11 cellular contexts compared by ENCODE assay signal in genomic region chr4:168551945-168552695, GRCh38. TPM values are rescaled to one million over a fixed set of nuclear protein-coding genes. Genes with fewer than 3 reads are reported as not detected.
DNase-seq lines count a peak whose midpoint lies in the region; ATAC-seq and TF ChIP-seq lines count a peak whose summit lies in the region.
"Had no signal": no experiment of that assay in that cellular context is flagged by ENCODE, and none has a peak within 500 bp of the region (broad histone marks: within the 10 kb centered on the region; RNA-seq: fewer than 3 reads in every experiment).

No MANE protein-coding gene starts in this region.

- no peaks in the 10 kb centered on the region for H3K9me3 ChIP-seq in A673 (ENCODE audit: low read depth, low read length, poor library complexity, severe bottlenecking)

- CTCF ChIA-PET in A673 (lab: Charles Lee): no interaction called here

- no peak overlapping the region for H3K4me3 ChIP-seq in A673 (ENCODE audit: low read depth, low read length, poor library complexity, severe bottlenecking)
- no peak overlapping the region for H3K4me3 ChIP-seq in epithelial cell of proximal tubule (ENCODE audit: low read depth, low read length)
- H3K4me3 ChIP-seq: coronary artery had no signal

- TF ChIP-seq CTCF in A673 (conservative IDR thresholded peaks at IDR 0.05; ENCODE audit: low read depth, low read length): peak; percentile 42; the same call in 1 of the 2 replicates
- peak; percentile 30 for TF ChIP-seq CTCF in epithelial cell of proximal tubule (conservative IDR thresholded peaks at IDR 0.05; ENCODE audit: low read depth, low read length)
- no peak for TF ChIP-seq CTCF in GM13976 (IDR thresholded peaks at IDR 0.05; ENCODE audit: borderline replicate concordance, control extremely low read depth, extremely low read depth, insufficient read depth, missing control alignments)

- POLR2A ChIA-PET in A673 (lab: Charles Lee; ENCODE audit: low non-redundant PET): no interaction called here

- H3K27ac ChIP-seq in A673 (ENCODE audit: low read depth, low read length, poor library complexity, severe bottlenecking): no peak overlapping the region
- H3K27ac ChIP-seq in caudate nucleus (ENCODE audit: low read depth, low read length): no peak overlapping the region
- H3K27ac ChIP-seq: coronary artery had no signal

- intact Hi-C loops in A673 (cut with micrococcal nuclease; ENCODE audit: unreplicated experiment): loop anchor here (10.0 kb wide), 1 partner anchor 367 kb away; no protein-coding TSS in a partner anchor

- H3K4me1 ChIP-seq in A673 (ENCODE audit: insufficient read depth, low read length, poor library complexity, severe bottlenecking): peaks cover 42% of the 10 kb centered on the region

- no TSS peak for BruUV-seq in A673 (replicated peaks; lab: Mats Ljungman, UMichigan)

- DNase-seq in A673 (ENCODE audit: low spot score): peak; percentile 48
- DNase-seq in EL: peak; percentile 37
- peak; percentile 7 for DNase-seq in NOMO-1 treated with dmso at 0.1 percent for 144 hours (lab: John Stamatoyannopoulos, UW; ENCODE audit: unreplicated experiment)
- DNase-seq in epithelial cell of proximal tubule (ENCODE audit: low read depth): no peak
- no peak for DNase-seq in caudate nucleus (lab: John Stamatoyannopoulos, UW)
- no peak for DNase-seq in GM13976 (ENCODE audit: low spot score)
- no peak for DNase-seq in stimulated activated CD4-positive, alpha-beta T cell treated with anti-CD3 and anti-CD28 coated beads, Interleukin-4, amount 100 ng/mL, for 4 hours
- DNase-seq: activated CD4-positive, alpha-beta T cell treated with anti-CD3 and anti-CD28 coated beads, Interleukin-2, amount 50 U/mL, for 48 hours; midbrain had no signal

- in situ Hi-C loops in GM13976 (cut with MboI; ENCODE audit: low sequenced_read_pairs, unreplicated experiment): no loop called here

- ATAC-seq in GM18517 (IDR thresholded peaks at IDR 0.05; ENCODE audit: unreplicated experiment): no peak

- H3K27me3 ChIP-seq in A673 (replicated peaks; ENCODE audit: insufficient read depth, low read depth, low read length, poor library complexity): no peaks in the 10 kb centered on the region

- H3K36me3 ChIP-seq in A673 (ENCODE audit: insufficient read depth, low read length, poor library complexity, severe bottlenecking): no peaks in the 10 kb centered on the region

RNA-seq across cellular contexts. Expression of gene PALLD, which starts 55.3 kb away (rescaled TPM):
- 44.1 and 58.7 TPM in 2 replicates for total RNA-seq in A673 (2021)
- total RNA-seq in epithelial cell of proximal tubule: 21.9 and 45.6 TPM in 2 replicates

Comparison
In these comparisons a context has a peak if more than half of its experiments do, and no peak if none do; other contexts are left out.
1. DNase-seq: peak in A673 (single experiment), EL (single experiment) and NOMO-1 treated with dmso at 0.1 percent for 144 hours (single experiment); none in epithelial cell of proximal tubule (single experiment), caudate nucleus (0 of 61), GM13976 (single experiment) and stimulated activated CD4-positive, alpha-beta T cell treated with anti-CD3 and anti-CD28 coated beads, Interleukin-4, amount 100 ng/mL, for 4 hours (0 of 2).